32 cellular contexts compared by ENCODE assay signal in genomic region chr9:98842510-98842909, GRCh38. TPM values are rescaled to one million over a fixed set of nuclear protein-coding genes. Genes with fewer than 3 reads are reported as not detected.
DNase-seq lines count a peak whose midpoint lies in the region; ATAC-seq, FAIRE-seq and TF ChIP-seq lines count a peak whose summit lies in the region.
"Had no signal": no experiment of that assay in that cellular context is flagged by ENCODE, and none has a peak within 500 bp of the region (broad histone marks: within the 10 kb centered on the region; RNA-seq: fewer than 3 reads in every experiment).

No MANE protein-coding gene starts in this region.

- no peak for TF ChIP-seq RAD21 in HepG2 (CRISPR knock-in tag; IDR thresholded peaks at IDR 0.05)
- TF ChIP-seq RAD21 in A549 (conservative IDR thresholded peaks at IDR 0.05 in 1 of 2, IDR thresholded peaks at IDR 0.05 in 1 of 2), result no peak

- H3K4me3 Mint-ChIP-seq in osteocyte (ENCODE audit: unreplicated experiment), result no peak overlapping the region
- H3K4me3 Mint-ChIP-seq: B cell; CD14-positive monocyte; CD4-positive, alpha-beta memory T cell; CD4-positive, alpha-beta T cell; CD4-positive, CD25-positive, alpha-beta regulatory T cell; CD8-positive, alpha-beta memory T cell; CD8-positive, alpha-beta T cell had no signal

- no peak for DNase-seq in HepG2 (ENCODE audit: low spot score)
- DNase-seq in right lobe of liver, result no peak
- no peak for DNase-seq in A549 (ENCODE audit: low read depth in 1 of 2, low spot score in 1 of 2)
- DNase-seq in osteocyte (ENCODE audit: extremely low spot score, unreplicated experiment), result no peak
- DNase-seq: 8988T; ACHN; AML-193; BE2C; C1 segment of cervical spinal cord; Caco-2; Calu3; CD4-positive, alpha-beta memory T cell; CD4-positive, alpha-beta T cell; CD4-positive, CD25-positive, alpha-beta regulatory T cell; CD8-positive, alpha-beta memory T cell; CD8-positive, alpha-beta T cell; COR-L47; DMS 273 treated with DMSO at 0.1 percent for 48 hours; DMS153; DMS53; DMS79; DMS79 treated with DMSO at 0.1 percent for 48 hours; DND-41; EL had no signal

- no peaks in the 10 kb centered on the region for H3K36me3 Mint-ChIP-seq in osteocyte (ENCODE audit: unreplicated experiment)
- H3K36me3 Mint-ChIP-seq: CD14-positive monocyte had no signal

- no peak overlapping the region for H3K9ac ChIP-seq in HepG2 (ENCODE audit: insufficient read depth, low read depth, low read length)
- H3K9ac ChIP-seq: BLaER1; BLaER1 treated with 17β-estradiol and CSF1 and Interleukin-3, amounts not matched to agents 10 nM and 100 nM had no signal

- no peak overlapping the region for H2AFZ ChIP-seq in HepG2 (ENCODE audit: low read length)

- H3K4me3 ChIP-seq in HepG2 (replicated peaks in 1 of 3; ENCODE audit: insufficient read depth in 1 of 3, low read depth in 2 of 3, low read length in 3 of 3) (no peak overlapping the region), right lobe of liver (no peak overlapping the region), A549 (no peak overlapping the region)
- H3K4me3 ChIP-seq: BLaER1; BLaER1 treated with 17β-estradiol and CSF1 and Interleukin-3, amounts not matched to agents 10 nM and 100 nM had no signal

- H3K36me3 ChIP-seq in HepG2 (replicated peaks in 1 of 2; ENCODE audit: control insufficient read depth in 1 of 2, insufficient read depth in 2 of 2, low read length in 2 of 2) (no peaks in the 10 kb centered on the region), right lobe of liver (no peaks in the 10 kb centered on the region)
- H3K36me3 ChIP-seq: BE2C had no signal

- no peaks in the 10 kb centered on the region for H3K4me1 Mint-ChIP-seq in osteocyte (ENCODE audit: unreplicated experiment)
- H3K4me1 Mint-ChIP-seq: B cell; CD14-positive monocyte; CD4-positive, alpha-beta memory T cell; CD4-positive, CD25-positive, alpha-beta regulatory T cell; CD8-positive, alpha-beta memory T cell had no signal

- no peak for TF ChIP-seq POLR2A in HepG2 (IDR thresholded peaks at IDR 0.05; ENCODE audit: insufficient read depth in 1 of 2, low read depth in 2 of 2, low read length in 2 of 2)
- no peak for TF ChIP-seq POLR2A in right lobe of liver (IDR thresholded peaks at IDR 0.05)
- TF ChIP-seq POLR2A in A549 (IDR thresholded peaks at IDR 0.05; ENCODE audit: low read length), result no peak

- ATAC-seq in HepG2 (no peak), right lobe of liver (no peak), A549 (no peak)
- ATAC-seq: CD8-positive, alpha-beta T cell had no signal

- no peaks in the 10 kb centered on the region for H3K9me3 Mint-ChIP-seq in osteocyte (ENCODE audit: unreplicated experiment)
- H3K9me3 Mint-ChIP-seq: CD14-positive monocyte; CD4-positive, alpha-beta memory T cell; CD4-positive, alpha-beta T cell; CD4-positive, CD25-positive, alpha-beta regulatory T cell; CD8-positive, alpha-beta memory T cell; CD8-positive, alpha-beta T cell had no signal

- no peaks in the 10 kb centered on the region for H3K79me2 ChIP-seq in HepG2 (ENCODE audit: insufficient read depth, low read length)

- peaks cover 67% of the 10 kb centered on the region for H3K27me3 Mint-ChIP-seq in osteocyte (ENCODE audit: unreplicated experiment)
- H3K27me3 Mint-ChIP-seq: B cell; CD4-positive, alpha-beta memory T cell; CD4-positive, alpha-beta T cell; CD4-positive, CD25-positive, alpha-beta regulatory T cell; CD8-positive, alpha-beta memory T cell had no signal

- H4K20me1 ChIP-seq in HepG2 (ENCODE audit: insufficient read depth, low read length), result no peaks in the 10 kb centered on the region
- H4K20me1 ChIP-seq: BLaER1; BLaER1 treated with 17β-estradiol and CSF1 and Interleukin-3, amounts not matched to agents 10 nM and 100 nM had no signal

- H3K4me1 ChIP-seq in HepG2 (ENCODE audit: insufficient read depth, low read length) (no peaks in the 10 kb centered on the region), right lobe of liver (no peaks in the 10 kb centered on the region), A549 (no peaks in the 10 kb centered on the region)
- H3K4me1 ChIP-seq: BE2C, BLaER1, Caco-2 had no signal

- in situ Hi-C loops in HepG2 (cut with HindIII; ENCODE audit: extremely low pct_ligation_motif_present, low pct_unique_long_range_greater_than_20kb), result no loop called here

- H3K9me3 ChIP-seq in HepG2 (ENCODE audit: low read length) (no peaks in the 10 kb centered on the region), right lobe of liver (no peaks in the 10 kb centered on the region), A549 (no peaks in the 10 kb centered on the region)
- H3K9me3 ChIP-seq: BE2C; BLaER1; BLaER1 treated with 17β-estradiol and CSF1 and Interleukin-3, amounts not matched to agents 10 nM and 100 nM; Caco-2 had no signal

- intact Hi-C loops in HepG2 (cut with micrococcal nuclease; ENCODE audit: unreplicated experiment) (no loop called here), right lobe of liver (cut with DNase I) (no loop called here)

- H3K27ac Mint-ChIP-seq in osteocyte (ENCODE audit: unreplicated experiment), result no peak overlapping the region
- H3K27ac Mint-ChIP-seq: B cell; CD14-positive monocyte; CD4-positive, alpha-beta memory T cell; CD4-positive, alpha-beta T cell; CD4-positive, CD25-positive, alpha-beta regulatory T cell; CD8-positive, alpha-beta T cell had no signal

- CTCF ChIA-PET in HepG2 (lab: Yijun Ruan, JAX; ENCODE audit: low intra/inter-chr PET ratio, low total read pairs) (no interaction called here), A549 (lab: Yijun Ruan, JAX) (interaction anchor here (1.1 to 10.2 kb wide), 2 partner anchors 49 to 298 kb away, joined by 3 to 90 read pairs; no protein-coding TSS in a partner anchor)

- TF ChIP-seq EP300 in HepG2 (IDR thresholded peaks at IDR 0.05; ENCODE audit: low read depth in 2 of 2, low read length in 2 of 2) (no peak), HepG2 (CRISPR knock-in tag; IDR thresholded peaks at IDR 0.05; ENCODE audit: borderline replicate concordance) (no peak), A549 (IDR thresholded peaks at IDR 0.05) (no peak)

- H3K4me2 ChIP-seq in HepG2 (ENCODE audit: low read depth, low read length) (no peak overlapping the region), A549 (no peak overlapping the region)
- H3K4me2 ChIP-seq: BLaER1; BLaER1 treated with 17β-estradiol and CSF1 and Interleukin-3, amounts not matched to agents 10 nM and 100 nM had no signal

- TF ChIP-seq CTCF in HepG2 (CRISPR knock-in tag; IDR thresholded peaks at IDR 0.05) (no peak), right lobe of liver (IDR thresholded peaks at IDR 0.05) (no peak), A549 (IDR thresholded peaks at IDR 0.05) (no peak), osteocyte (IDR thresholded peaks at IDR 0.05) (no peak)

- no TSS peak for BruUV-seq in HepG2 (replicated peaks; lab: Mats Ljungman, UMichigan)

- WGBS in HepG2 (ENCODE audit: low lambda C conversion rate), result 32% methylated on average over 7 of the region's 7 CpGs
- WGBS in right lobe of liver (ENCODE audit: insufficient coverage, low coverage, low lambda C conversion rate, missing lambda C conversion rate), result 76% methylated on average over 5 of the region's 7 CpGs
- 76% methylated on average over 7 of the region's 7 CpGs for WGBS in A549 (ENCODE audit: missing lambda C conversion rate)

- no peak for FAIRE-seq in HepG2 (lab: Jason Lieb, UNC)
- no peak for FAIRE-seq in A549 (lab: Jason Lieb, UNC)
- FAIRE-seq: A204.1, D721Med had no signal

- no peaks in the 10 kb centered on the region; a peak in 1 of 5 replicates for H3K27me3 ChIP-seq in HepG2 (ENCODE audit: control insufficient read depth in 1 of 2, insufficient read depth in 2 of 2, low read length in 2 of 2)
- no peaks in the 10 kb centered on the region for H3K27me3 ChIP-seq in right lobe of liver
- H3K27me3 ChIP-seq: BLaER1; BLaER1 treated with 17β-estradiol and CSF1 and Interleukin-3, amounts not matched to agents 10 nM and 100 nM had no signal

- POLR2A ChIA-PET in HepG2 (lab: Yijun Ruan, JAX), result no interaction called here
- POLR2A ChIA-PET in A549 (lab: Yijun Ruan, JAX), result no interaction called here

- H3K27ac ChIP-seq in HepG2 (ENCODE audit: extremely low read length, insufficient read depth, low read length) (no peak overlapping the region), right lobe of liver (no peak overlapping the region), A549 (no peak overlapping the region)
- H3K27ac ChIP-seq: 22Rv1; BLaER1; BLaER1 treated with 17β-estradiol and CSF1 and Interleukin-3, amounts not matched to agents 10 nM and 100 nM; C4-2B had no signal

RNA-seq across cellular contexts. Expression of gene GALNT12, which starts 35.0 kb away (rescaled TPM):
- total RNA-seq in HepG2 (2016; rRNA removed; fragmentation: Illumina TruSeq; extraction: Trizol) (0.07 TPM in 1 of 2 replicates, not detected in the other), right lobe of liver (1 to 10 TPM in 1 of 6 experiments, under 1 TPM in 4, not detected in 1; 0.06 to 1.1 (median 0.30) TPM), osteocyte (not detected in 2 replicates)
- not detected in 2 replicates for total RNA-seq in HepG2 (2016; cell fraction: cytosol; rRNA removed; fragmentation: Illumina TruSeq; extraction: Trizol; ENCODE audit: low read depth)
- total RNA-seq in HepG2 (2016; cell fraction: insoluble cytoplasmic fraction; rRNA removed; fragmentation: Illumina TruSeq; extraction: Trizol), result not detected in 2 replicates
- not detected in 2 replicates for total RNA-seq in HepG2 (2016; cell fraction: membrane; rRNA removed; fragmentation: Illumina TruSeq; extraction: Trizol)
- total RNA-seq in HepG2 (2016; cell fraction: nucleus; rRNA removed; fragmentation: Illumina TruSeq; extraction: Trizol), result not detected in 2 replicates
- polyA plus RNA-seq in HepG2 (2011; rRNA removed) (0.04 TPM in 1 of 2 replicates, not detected in the other), A549 (2011; rRNA removed) (7.3 and 7.7 TPM in 2 replicates), A549 (2017; fragmentation: RNase III; extraction: RNeasy Plus Mini Kit Qiagen cat#74134 plus additional on column Dnase treatment) (2.6 to 3.2 TPM (median 3.0 TPM) in 3 replicates)
- polyA plus RNA-seq in HepG2 (2011; cell fraction: cytosol; rRNA removed), result 0.05 and 0.13 TPM in 2 replicates
- polyA plus RNA-seq in HepG2 (2011; cell fraction: nucleus; rRNA removed), result 0.58 TPM in 1 of 2 replicates, not detected in the other
- polyA plus RNA-seq in HepG2 (2012), result not detected in 2 replicates
- polyA plus RNA-seq in HepG2 (2016; cell fraction: cytosol; fragmentation: Illumina TruSeq; extraction: Trizol; ENCODE audit: low read depth), result not detected in 2 replicates
- polyA plus RNA-seq in HepG2 (2016; cell fraction: insoluble cytoplasmic fraction; fragmentation: Illumina TruSeq; extraction: Trizol; ENCODE audit: low read depth), result not detected in 2 replicates
- not detected in 2 replicates for polyA plus RNA-seq in HepG2 (2016; cell fraction: membrane; fragmentation: Illumina TruSeq; extraction: Trizol; ENCODE audit: low read depth)
- not detected in 2 replicates for polyA plus RNA-seq in HepG2 (2016; cell fraction: nucleus; fragmentation: Illumina TruSeq; extraction: Trizol; ENCODE audit: insufficient read depth, low read depth)
- 0.47 TPM in 1 of 2 replicates, not detected in the other for polyA minus RNA-seq in HepG2 (2011; rRNA and poly(A)+ RNA removed; ENCODE audit: low replicate concordance)
- polyA minus RNA-seq in HepG2 (2011; cell fraction: cytosol; rRNA and poly(A)+ RNA removed), result not detected in 2 replicates
- polyA minus RNA-seq in HepG2 (2011; cell fraction: nucleus; rRNA and poly(A)+ RNA removed), result not detected in 2 replicates
- 1.9 and 2.2 TPM in 2 replicates for polyA plus RNA-seq in A549 (2012; cell fraction: cytosol; rRNA removed)
- polyA plus RNA-seq in A549 (2012; cell fraction: nucleus; rRNA removed), result 4.3 and 5.3 TPM in 2 replicates
- polyA minus RNA-seq in A549 (2011; rRNA and poly(A)+ RNA removed), result 3.3 and 3.4 TPM in 2 replicates
- polyA plus RNA-seq: CD14-positive monocyte had no signal

RNA-seq across cellular contexts. Expression of gene ANKS6, which starts 46.2 kb away (rescaled TPM):
- total RNA-seq in HepG2 (2016; rRNA removed; fragmentation: Illumina TruSeq; extraction: Trizol), result 7.0 and 8.8 TPM in 2 replicates
- 20.5 and 22.8 TPM in 2 replicates for total RNA-seq in HepG2 (2016; cell fraction: cytosol; rRNA removed; fragmentation: Illumina TruSeq; extraction: Trizol; ENCODE audit: low read depth)
- 6.5 and 9.0 TPM in 2 replicates for total RNA-seq in HepG2 (2016; cell fraction: insoluble cytoplasmic fraction; rRNA removed; fragmentation: Illumina TruSeq; extraction: Trizol)
- 20.3 and 21.8 TPM in 2 replicates for total RNA-seq in HepG2 (2016; cell fraction: membrane; rRNA removed; fragmentation: Illumina TruSeq; extraction: Trizol)
- 4.9 and 8.5 TPM in 2 replicates for total RNA-seq in HepG2 (2016; cell fraction: nucleus; rRNA removed; fragmentation: Illumina TruSeq; extraction: Trizol)
- 9.5 and 10.7 TPM in 2 replicates for polyA plus RNA-seq in HepG2 (2011; rRNA removed)
- polyA plus RNA-seq in HepG2 (2011; cell fraction: cytosol; rRNA removed), result 8.8 and 12.0 TPM in 2 replicates
- polyA plus RNA-seq in HepG2 (2011; cell fraction: nucleus; rRNA removed), result 24.5 and 25.8 TPM in 2 replicates
- polyA plus RNA-seq in HepG2 (2012), result 7.1 and 10.8 TPM in 2 replicates
- polyA plus RNA-seq in HepG2 (2016; cell fraction: cytosol; fragmentation: Illumina TruSeq; extraction: Trizol; ENCODE audit: low read depth), result 26.8 and 27.0 TPM in 2 replicates
- polyA plus RNA-seq in HepG2 (2016; cell fraction: insoluble cytoplasmic fraction; fragmentation: Illumina TruSeq; extraction: Trizol; ENCODE audit: low read depth), result 6.2 and 8.9 TPM in 2 replicates
- 22.6 and 25.9 TPM in 2 replicates for polyA plus RNA-seq in HepG2 (2016; cell fraction: membrane; fragmentation: Illumina TruSeq; extraction: Trizol; ENCODE audit: low read depth)
- polyA plus RNA-seq in HepG2 (2016; cell fraction: nucleus; fragmentation: Illumina TruSeq; extraction: Trizol; ENCODE audit: insufficient read depth, low read depth), result 15.9 and 18.2 TPM in 2 replicates
- 12.2 and 13.0 TPM in 2 replicates for polyA minus RNA-seq in HepG2 (2011; rRNA and poly(A)+ RNA removed; ENCODE audit: low replicate concordance)
- 4.2 and 4.9 TPM in 2 replicates for polyA minus RNA-seq in HepG2 (2011; cell fraction: cytosol; rRNA and poly(A)+ RNA removed)
- 5.9 and 9.3 TPM in 2 replicates for polyA minus RNA-seq in HepG2 (2011; cell fraction: nucleus; rRNA and poly(A)+ RNA removed)
- total RNA-seq in right lobe of liver, result 1 to 10 TPM; 3.7 to 7.9 (median 4.7) TPM
- polyA plus RNA-seq in A549 (2011; rRNA removed), result 15.2 and 17.7 TPM in 2 replicates
- polyA plus RNA-seq in A549 (2012; cell fraction: cytosol; rRNA removed), result 38.5 and 39.6 TPM in 2 replicates
- 58.3 and 75.1 TPM in 2 replicates for polyA plus RNA-seq in A549 (2012; cell fraction: nucleus; rRNA removed)
- 14.4 to 16.3 TPM (median 14.7 TPM) in 3 replicates for polyA plus RNA-seq in A549 (2017; fragmentation: RNase III; extraction: RNeasy Plus Mini Kit Qiagen cat#74134 plus additional on column Dnase treatment)
- polyA minus RNA-seq in A549 (2011; rRNA and poly(A)+ RNA removed), result 15.6 and 21.6 TPM in 2 replicates
- 16.6 and 21.1 TPM in 2 replicates for total RNA-seq in osteocyte

Comparison
In these comparisons a context has a peak if more than half of its experiments do, and no peak if none do; other contexts are left out.
1. Of the 38 proteins assayed by ChIP-seq in both HepG2 and A549: peak only in HepG2: none; only in A549: none; in both: RFX5; in neither: 37.